In genomic region chr14:90487462-90487861, GRCh38 we compare ENCODE assay signal across 19 cellular contexts.
A peak's percentile ranks its signal among the peaks of the same experiment; 100 is the strongest.
DNase-seq lines count a peak whose midpoint lies in the region; ATAC-seq, FAIRE-seq and TF ChIP-seq lines count a peak whose summit lies in the region.
"Had no signal": no experiment of that assay in that cellular context is flagged by ENCODE, and none has a peak within 500 bp of the region (broad histone marks: within the 10 kb centered on the region; RNA-seq: fewer than 3 reads in every experiment).

No MANE protein-coding gene starts in this region.

- in situ Hi-C loops in HepG2 (cut with HindIII; ENCODE audit: extremely low pct_ligation_motif_present, low pct_unique_long_range_greater_than_20kb) = no loop called here

- no peak for FAIRE-seq in HepG2 (lab: Jason Lieb, UNC)

- no peak overlapping the region for H3K4me3 Mint-ChIP-seq in activated CD4-positive, alpha-beta memory T cell treated with anti-CD3 and anti-CD28 coated beads, Interleukin-2, amount 10 ng/mL, durations not matched to agents 7 days and 5 days
- no peak overlapping the region for H3K4me3 Mint-ChIP-seq in activated CD4-positive, alpha-beta memory T cell treated with anti-CD3 and anti-CD28 coated beads for 36 hours
- H3K4me3 Mint-ChIP-seq in brain (no peak overlapping the region), type B pancreatic cell (no peak overlapping the region)
- H3K4me3 Mint-ChIP-seq: CD8-positive, alpha-beta memory T cell had no signal

- peak; percentile 4 for DNase-seq in activated CD4-positive, alpha-beta memory T cell treated with anti-CD3 and anti-CD28 coated beads, Interleukin-2, amount 10 ng/mL, durations not matched to agents 7 days and 5 days
- no peak for DNase-seq in activated CD4-positive, alpha-beta memory T cell treated with anti-CD3 and anti-CD28 coated beads for 36 hours
- no peak for DNase-seq in HepG2 (ENCODE audit: low spot score)
- peak; percentile 37 for DNase-seq in type B pancreatic cell (ENCODE audit: extremely low spot score, unreplicated experiment)
- DNase-seq in activated gamma-delta T cell treated with Interleukin-2 at 50 U/mL for 16 hours = no peak
- no peak for DNase-seq in HuH-7 (ENCODE audit: low spot score)
- no peak for DNase-seq in PC-3
- DNase-seq: 8988T; Calu3; CD8-positive, alpha-beta memory T cell; EL; GF-D8; MM.1S; NCI-H1048; NCI-H187 treated with DMSO at 0.1 percent for 48 hours had no signal

- 0 out of 2 replicates have a peak, but pooled peaks cover 11% of the 10 kb centered on the region for H3K4me1 ChIP-seq in HepG2 (ENCODE audit: insufficient read depth, low read length)
- no peaks in the 10 kb centered on the region for H3K4me1 ChIP-seq in PC-3 (ENCODE audit: insufficient read depth, low read length)
- H3K4me1 ChIP-seq: SJSA1 had no signal

- H3K4me2 ChIP-seq in HepG2 (ENCODE audit: low read depth, low read length) = no peak overlapping the region
- H3K4me2 ChIP-seq in PC-3 (ENCODE audit: low read length) = no peak overlapping the region

- H3K36me3 Mint-ChIP-seq in activated CD4-positive, alpha-beta memory T cell treated with anti-CD3 and anti-CD28 coated beads, Interleukin-2, amount 10 ng/mL, durations not matched to agents 7 days and 5 days (ENCODE audit: low read depth) = no peaks in the 10 kb centered on the region
- no peaks in the 10 kb centered on the region for H3K36me3 Mint-ChIP-seq in activated CD4-positive, alpha-beta memory T cell treated with anti-CD3 and anti-CD28 coated beads for 36 hours
- H3K36me3 Mint-ChIP-seq in brain (no peaks in the 10 kb centered on the region), type B pancreatic cell (no peaks in the 10 kb centered on the region)
- H3K36me3 Mint-ChIP-seq: CD8-positive, alpha-beta memory T cell had no signal

- H3K9me3 ChIP-seq in HepG2 (ENCODE audit: low read length) (no peaks in the 10 kb centered on the region), PC-3 (ENCODE audit: low read length) (no peaks in the 10 kb centered on the region)
- H3K9me3 ChIP-seq: SJSA1 had no signal

- H3K4me1 Mint-ChIP-seq in activated CD4-positive, alpha-beta memory T cell treated with anti-CD3 and anti-CD28 coated beads, Interleukin-2, amount 10 ng/mL, durations not matched to agents 7 days and 5 days = peaks cover 3% of the 10 kb centered on the region
- peaks cover 11% of the 10 kb centered on the region for H3K4me1 Mint-ChIP-seq in activated CD4-positive, alpha-beta memory T cell treated with anti-CD3 and anti-CD28 coated beads for 36 hours (ENCODE audit: low read depth)
- peaks cover 52% of the 10 kb centered on the region for H3K4me1 Mint-ChIP-seq in brain
- peaks cover 12% of the 10 kb centered on the region for H3K4me1 Mint-ChIP-seq in type B pancreatic cell (ENCODE audit: unreplicated experiment)

- H3F3A ChIP-seq in PC-3 (ENCODE audit: low read length, unreplicated experiment) = no peaks in the 10 kb centered on the region

- H3K27ac ChIP-seq in HepG2 (ENCODE audit: extremely low read length, insufficient read depth, low read length) (no peak overlapping the region), PC-3 (ENCODE audit: low read length) (no peak overlapping the region)
- H3K27ac ChIP-seq: C4-2B, SJSA1 had no signal

- CTCF ChIA-PET in activated CD4-positive, alpha-beta memory T cell treated with anti-CD3 and anti-CD28 coated beads, Interleukin-2, amount 10 ng/mL, durations not matched to agents 7 days and 5 days (lab: Charles Lee) = no interaction called here
- CTCF ChIA-PET in activated CD4-positive, alpha-beta memory T cell treated with anti-CD3 and anti-CD28 coated beads for 36 hours (lab: Charles Lee) = no interaction called here
- CTCF ChIA-PET in HepG2 (lab: Yijun Ruan, JAX; ENCODE audit: low intra/inter-chr PET ratio, low total read pairs) (no interaction called here), PC-3 (lab: Charles Lee) (no interaction called here)

- no peak for ATAC-seq in HepG2
- ATAC-seq in PC-3 = no peak
- ATAC-seq: Panc1 had no signal

- H3K27ac Mint-ChIP-seq in activated CD4-positive, alpha-beta memory T cell treated with anti-CD3 and anti-CD28 coated beads, Interleukin-2, amount 10 ng/mL, durations not matched to agents 7 days and 5 days = no peak overlapping the region
- no peak overlapping the region for H3K27ac Mint-ChIP-seq in activated CD4-positive, alpha-beta memory T cell treated with anti-CD3 and anti-CD28 coated beads for 36 hours
- H3K27ac Mint-ChIP-seq in brain (peak overlapping the region; percentile 55 to 77 (median 56)), type B pancreatic cell (no peak overlapping the region)
- H3K27ac Mint-ChIP-seq: CD8-positive, alpha-beta memory T cell had no signal

- no peaks in the 10 kb centered on the region for H3K79me2 ChIP-seq in HepG2 (ENCODE audit: insufficient read depth, low read length)
- H3K79me2 ChIP-seq in PC-3 (ENCODE audit: low read length) = no peaks in the 10 kb centered on the region

- BruUV-seq in HepG2 (replicated peaks; lab: Mats Ljungman, UMichigan) = no TSS peak
- BruUV-seq in PC-3 (replicated peaks; lab: Mats Ljungman, UMichigan) = no TSS peak

- TF ChIP-seq EP300 in HepG2 (IDR thresholded peaks at IDR 0.05; ENCODE audit: low read depth in 2 of 2, low read length in 2 of 2) (no peak), HepG2 (CRISPR knock-in tag; IDR thresholded peaks at IDR 0.05; ENCODE audit: borderline replicate concordance) (no peak)

- no peak for TF ChIP-seq CTCF in brain (conservative IDR thresholded peaks at IDR 0.05)
- no peak for TF ChIP-seq CTCF in HepG2 (CRISPR knock-in tag; IDR thresholded peaks at IDR 0.05)
- TF ChIP-seq CTCF in type B pancreatic cell (conservative IDR thresholded peaks at IDR 0.05) = no peak
- TF ChIP-seq CTCF in PC-3 (conservative IDR thresholded peaks at IDR 0.05; ENCODE audit: low read depth, low read length) = no peak

- no peak for TF ChIP-seq POLR2A in HepG2 (IDR thresholded peaks at IDR 0.05; ENCODE audit: insufficient read depth in 1 of 2, low read depth in 2 of 2, low read length in 2 of 2)

- H3K27me3 ChIP-seq in HepG2 (ENCODE audit: control insufficient read depth in 1 of 2, insufficient read depth in 2 of 2, low read length in 2 of 2) = 0 out of 5 replicates have a peak, but pooled peaks cover 0 to 3% of the 10 kb centered on the region in 2 experiments
- H3K27me3 ChIP-seq in PC-3 (ENCODE audit: low read length) = peaks cover 53% of the 10 kb centered on the region
- H3K27me3 ChIP-seq: SJSA1 had no signal

- H3K27me3 Mint-ChIP-seq in activated CD4-positive, alpha-beta memory T cell treated with anti-CD3 and anti-CD28 coated beads, Interleukin-2, amount 10 ng/mL, durations not matched to agents 7 days and 5 days = peaks cover 6% of the 10 kb centered on the region
- H3K27me3 Mint-ChIP-seq in activated CD4-positive, alpha-beta memory T cell treated with anti-CD3 and anti-CD28 coated beads for 36 hours = no peaks in the 10 kb centered on the region
- H3K27me3 Mint-ChIP-seq in brain (no peaks in the 10 kb centered on the region), type B pancreatic cell (no peaks in the 10 kb centered on the region)

- no peak overlapping the region for H3K9ac ChIP-seq in HepG2 (ENCODE audit: insufficient read depth, low read depth, low read length)
- H3K9ac ChIP-seq in PC-3 (ENCODE audit: low read length) = no peak overlapping the region

- H3K9me3 Mint-ChIP-seq in activated CD4-positive, alpha-beta memory T cell treated with anti-CD3 and anti-CD28 coated beads, Interleukin-2, amount 10 ng/mL, durations not matched to agents 7 days and 5 days = no peaks in the 10 kb centered on the region
- H3K9me3 Mint-ChIP-seq in activated CD4-positive, alpha-beta memory T cell treated with anti-CD3 and anti-CD28 coated beads for 36 hours = no peaks in the 10 kb centered on the region
- H3K9me3 Mint-ChIP-seq in brain (peaks cover 0 to 7% (median 2%) of the 10 kb centered on the region in 5 experiments), type B pancreatic cell (no peaks in the 10 kb centered on the region)

- no peak for TF ChIP-seq RAD21 in HepG2 (CRISPR knock-in tag; IDR thresholded peaks at IDR 0.05)

- no peak overlapping the region for H3K4me3 ChIP-seq in HepG2 (replicated peaks in 1 of 3; ENCODE audit: insufficient read depth in 1 of 3, low read depth in 2 of 3, low read length in 3 of 3)
- H3K4me3 ChIP-seq in PC-3 (ENCODE audit: low read length) = no peak overlapping the region
- H3K4me3 ChIP-seq: SJSA1 had no signal

- no peaks in the 10 kb centered on the region for H4K20me1 ChIP-seq in HepG2 (ENCODE audit: insufficient read depth, low read length)
- H4K20me1 ChIP-seq in PC-3 (ENCODE audit: low read length) = no peaks in the 10 kb centered on the region

- intact Hi-C loops in activated CD4-positive, alpha-beta memory T cell treated with anti-CD3 and anti-CD28 coated beads for 36 hours (cut with micrococcal nuclease) = no loop called here
- intact Hi-C loops in HepG2 (cut with micrococcal nuclease; ENCODE audit: unreplicated experiment) = no loop called here
- intact Hi-C loops in PC-3 (cut with micrococcal nuclease) = no loop called here

- POLR2A ChIA-PET in activated CD4-positive, alpha-beta memory T cell treated with anti-CD3 and anti-CD28 coated beads, Interleukin-2, amount 10 ng/mL, durations not matched to agents 7 days and 5 days (lab: Charles Lee) = no interaction called here
- POLR2A ChIA-PET in activated CD4-positive, alpha-beta memory T cell treated with anti-CD3 and anti-CD28 coated beads for 36 hours (lab: Charles Lee) = no interaction called here
- POLR2A ChIA-PET in HepG2 (lab: Yijun Ruan, JAX) (no interaction called here), PC-3 (lab: Charles Lee; ENCODE audit: unreplicated experiment) (no interaction called here)

- H2AFZ ChIP-seq in HepG2 (ENCODE audit: low read length) = no peak overlapping the region
- H2AFZ ChIP-seq in PC-3 (ENCODE audit: low read length) = no peak overlapping the region

- 48% methylated on average over 4 of the region's 4 CpGs for WGBS in HepG2 (ENCODE audit: low lambda C conversion rate)

- H3K9me2 ChIP-seq in PC-3 (replicated peaks; ENCODE audit: low read length) = no peaks in the 10 kb centered on the region

- H3K36me3 ChIP-seq in HepG2 (replicated peaks in 1 of 2; ENCODE audit: control insufficient read depth in 1 of 2, insufficient read depth in 2 of 2, low read length in 2 of 2) (no peaks in the 10 kb centered on the region), PC-3 (ENCODE audit: low read depth, low read length) (no peaks in the 10 kb centered on the region)
- H3K36me3 ChIP-seq: SJSA1 had no signal

TF ChIP-seq in HepG2, 621 proteins besides CTCF, POLR2A, EP300 and RAD21:
- peak; percentile 93 for TF ChIP-seq ZNF12 (CRISPR knock-in tag; IDR thresholded peaks at IDR 0.05)
- no peak for TF ChIP-seq ZNF224 (CRISPR knock-in tag; IDR thresholded peaks at IDR 0.05)

Comparison
In these comparisons a context has a peak if more than half of its experiments do, and no peak if none do; other contexts are left out.
1. DNase-seq: peak in activated CD4-positive, alpha-beta memory T cell treated with anti-CD3 and anti-CD28 coated beads, Interleukin-2, amount 10 ng/mL, durations not matched to agents 7 days and 5 days (single experiment) and type B pancreatic cell (single experiment); none in activated CD4-positive, alpha-beta memory T cell treated with anti-CD3 and anti-CD28 coated beads for 36 hours (single experiment), HepG2 (single experiment), activated gamma-delta T cell treated with Interleukin-2 at 50 U/mL for 16 hours (single experiment), HuH-7 (single experiment) and PC-3 (single experiment).
2. H3K27ac Mint-ChIP-seq: peak in brain (5 of 5); none in activated CD4-positive, alpha-beta memory T cell treated with anti-CD3 and anti-CD28 coated beads, Interleukin-2, amount 10 ng/mL, durations not matched to agents 7 days and 5 days (single experiment), activated CD4-positive, alpha-beta memory T cell treated with anti-CD3 and anti-CD28 coated beads for 36 hours (single experiment) and type B pancreatic cell (single experiment).